In the genomic region with DNA sequence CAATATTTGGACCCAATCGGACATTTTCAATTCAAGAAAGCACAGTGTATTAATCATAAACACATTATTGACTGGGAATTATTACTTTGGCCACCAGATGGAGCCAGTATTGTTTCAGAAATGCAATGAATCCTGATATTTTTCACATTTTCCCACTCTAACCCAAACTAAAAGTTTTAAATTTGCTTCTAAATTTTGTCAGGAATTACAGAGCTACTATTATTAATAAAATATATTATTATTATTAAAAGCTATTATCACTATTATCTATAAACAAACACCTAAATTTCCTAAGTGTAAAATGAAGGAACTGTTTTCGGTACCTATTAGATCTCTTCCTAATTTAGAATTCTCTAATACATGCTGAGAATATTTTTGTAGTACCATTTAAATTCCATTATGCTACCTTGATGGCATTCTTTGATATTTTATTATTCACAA, we compare ENCODE assay signal across 8 cellular contexts.
A peak's percentile ranks its signal among the peaks of the same experiment; 100 is the strongest.
DNase-seq lines count a peak whose midpoint lies in the region; ATAC-seq and TF ChIP-seq lines count a peak whose summit lies in the region.

No MANE protein-coding gene starts in this region.

- H3K9ac ChIP-seq in KMS-11, result no peak overlapping the region

- H3K9me3 ChIP-seq in mucosa of descending colon, result no peaks in the 10 kb centered on the region

- intact Hi-C loops in MCF 10A (cut with micrococcal nuclease), result loop anchor here (1.0 to 10.0 kb wide), 2 partner anchors 551 to 1651 kb away; no protein-coding TSS in a partner anchor
- intact Hi-C loops in mucosa of descending colon (cut with DNase I, micrococcal nuclease), result loop anchor here in 1 of 2 donors (10.0 kb wide), 1 partner anchor 551 kb away; no protein-coding TSS in a partner anchor

- no peaks in the 10 kb centered on the region for H3K27me3 ChIP-seq in KMS-11 (ENCODE audit: insufficient read depth, low read depth)

- H3K4me1 ChIP-seq in KMS-11 (ENCODE audit: low read depth, poor library complexity, severe bottlenecking), result peaks cover 7% of the 10 kb centered on the region
- no peaks in the 10 kb centered on the region for H3K4me1 ChIP-seq in mucosa of descending colon (ENCODE audit: low read depth)

- H3K4me1 Mint-ChIP-seq in MCF 10A (ENCODE audit: insufficient read depth, unreplicated experiment), result peaks cover 6% of the 10 kb centered on the region
- no peaks in the 10 kb centered on the region for H3K4me1 Mint-ChIP-seq in activated CD8-positive, alpha-beta memory T cell treated with anti-CD3 and anti-CD28 coated beads, Interleukin-2, amount 10 ng/mL, durations not matched to agents 7 days and 5 days

- no peaks in the 10 kb centered on the region for H3K36me3 ChIP-seq in KMS-11 (ENCODE audit: insufficient read depth)
- H3K36me3 ChIP-seq in mucosa of descending colon (ENCODE audit: low read depth), result no peaks in the 10 kb centered on the region

- TF ChIP-seq CTCF in KMS-11 (conservative IDR thresholded peaks at IDR 0.05; ENCODE audit: low read depth, low read length) (peak; percentile 69; the same call in 1 of the 2 replicates), MCF 10A (IDR thresholded peaks at IDR 0.05; ENCODE audit: unreplicated experiment) (peak; percentile 62), mucosa of descending colon (IDR thresholded peaks at IDR 0.05) (peak; percentile 26)

- H3K4me3 Mint-ChIP-seq in MCF 10A (ENCODE audit: unreplicated experiment), result no peak overlapping the region
- no peak overlapping the region for H3K4me3 Mint-ChIP-seq in activated CD8-positive, alpha-beta memory T cell treated with anti-CD3 and anti-CD28 coated beads, Interleukin-2, amount 10 ng/mL, durations not matched to agents 7 days and 5 days

- ATAC-seq in mucosa of descending colon (no peak), GM21528 (IDR thresholded peaks at IDR 0.05; ENCODE audit: low FRiP score, unreplicated experiment) (no peak), GM18520 (IDR thresholded peaks at IDR 0.05; ENCODE audit: unreplicated experiment) (no peak)
- no peak for ATAC-seq in activated CD8-positive, alpha-beta memory T cell treated with anti-CD3 and anti-CD28 coated beads, Interleukin-2, amount 10 ng/mL, durations not matched to agents 7 days and 5 days

- POLR2A ChIA-PET in MCF 10A (lab: Yijun Ruan, JAX), result interaction anchor here (0.6 kb wide), 1 partner anchor 340 kb away, joined by 3 read pairs; no protein-coding TSS in a partner anchor

- H3K27ac Mint-ChIP-seq in MCF 10A (ENCODE audit: low read depth, unreplicated experiment), result no peak overlapping the region
- no peak overlapping the region for H3K27ac Mint-ChIP-seq in activated CD8-positive, alpha-beta memory T cell treated with anti-CD3 and anti-CD28 coated beads, Interleukin-2, amount 10 ng/mL, durations not matched to agents 7 days and 5 days

- no peaks in the 10 kb centered on the region for H4K20me1 ChIP-seq in KMS-11 (ENCODE audit: insufficient read depth)

- CTCF ChIA-PET in MCF 10A (lab: Yijun Ruan, JAX), result interaction anchor here (0.6 to 3.1 kb wide), 15 partner anchors 9 to 553 kb away, joined by 3 to 18 read pairs (median 4); no protein-coding TSS in a partner anchor
- CTCF ChIA-PET in activated CD8-positive, alpha-beta memory T cell treated with anti-CD3 and anti-CD28 coated beads, Interleukin-2, amount 10 ng/mL, durations not matched to agents 7 days and 5 days (lab: Charles Lee), result no interaction called here

- no peak overlapping the region for H3K4me3 ChIP-seq in KMS-11 (IDR thresholded peaks at IDR 0.05; ENCODE audit: insufficient read depth, low read depth, low read length)
- no peak overlapping the region for H3K4me3 ChIP-seq in mucosa of descending colon

- H3K4me2 ChIP-seq in KMS-11, result no peak overlapping the region

- H3K79me2 ChIP-seq in KMS-11 (ENCODE audit: insufficient read depth, low read depth), result no peaks in the 10 kb centered on the region

- H2AFZ ChIP-seq in KMS-11 (ENCODE audit: low read depth), result no peak overlapping the region

- no TSS peak for BruUV-seq in MCF 10A (replicated peaks; lab: Mats Ljungman, UMichigan)

- DNase-seq in DMS53 (lab: John Stamatoyannopoulos, UW), result peak; percentile 61
- DNase-seq in MCF 10A (ENCODE audit: unreplicated experiment), result peak; percentile 42
- DNase-seq in mucosa of descending colon, result peak in 1 of 3 donors; percentile 31
- DNase-seq in NK-92 treated with Interleukin-12 subunit alpha and Interleukin-12 subunit beta, amount 100 ng/mL, for 24 hours (lab: John Stamatoyannopoulos, UW), result no peak
- no peak for DNase-seq in activated CD8-positive, alpha-beta memory T cell treated with anti-CD3 and anti-CD28 coated beads, Interleukin-2, amount 10 ng/mL, durations not matched to agents 7 days and 5 days

- no peaks in the 10 kb centered on the region for H3K36me3 Mint-ChIP-seq in MCF 10A (ENCODE audit: insufficient read depth, unreplicated experiment)
- H3K36me3 Mint-ChIP-seq in activated CD8-positive, alpha-beta memory T cell treated with anti-CD3 and anti-CD28 coated beads, Interleukin-2, amount 10 ng/mL, durations not matched to agents 7 days and 5 days, result no peaks in the 10 kb centered on the region

- peaks cover 36% of the 10 kb centered on the region for H3K27me3 Mint-ChIP-seq in MCF 10A (ENCODE audit: insufficient read depth, unreplicated experiment)
- H3K27me3 Mint-ChIP-seq in activated CD8-positive, alpha-beta memory T cell treated with anti-CD3 and anti-CD28 coated beads, Interleukin-2, amount 10 ng/mL, durations not matched to agents 7 days and 5 days, result no peaks in the 10 kb centered on the region

- no peaks in the 10 kb centered on the region for H3K9me3 Mint-ChIP-seq in MCF 10A (ENCODE audit: unreplicated experiment)
- no peaks in the 10 kb centered on the region for H3K9me3 Mint-ChIP-seq in activated CD8-positive, alpha-beta memory T cell treated with anti-CD3 and anti-CD28 coated beads, Interleukin-2, amount 10 ng/mL, durations not matched to agents 7 days and 5 days (ENCODE audit: low read depth)

- H3K27ac ChIP-seq in KMS-11, result no peak overlapping the region

Comparison
In these comparisons a context has a peak if more than half of its experiments do, and no peak if none do; other contexts are left out.
1. DNase-seq: peak in DMS53 (single experiment) and MCF 10A (single experiment); none in NK-92 treated with Interleukin-12 subunit alpha and Interleukin-12 subunit beta, amount 100 ng/mL, for 24 hours (single experiment) and activated CD8-positive, alpha-beta memory T cell treated with anti-CD3 and anti-CD28 coated beads, Interleukin-2, amount 10 ng/mL, durations not matched to agents 7 days and 5 days (single experiment).
2. Peak in every context shown above with its lines, with median percentiles within 50 percentile points of each other: CTCF ChIP-seq.